In genomic region chr11:121099885-121100284, GRCh38 we compare ENCODE assay signal across 2 cellular contexts.
TF ChIP-seq lines count a peak whose summit lies in the region.

No MANE protein-coding gene starts in this region.

TF ChIP-seq in IMR-90, 13 proteins besides CTCF, POLR2A, EP300 and RAD21:
- TF ChIP-seq FOS (IDR thresholded peaks at IDR 0.05; ENCODE audit: low read depth, low read length): peak; percentile 67
- no peak for TF ChIP-seq USF2 (IDR thresholded peaks at IDR 0.05; ENCODE audit: low read depth, low read length)

TF ChIP-seq in HepG2, 621 proteins besides CTCF, POLR2A, EP300 and RAD21:
- TF ChIP-seq ARID5B (CRISPR knock-in tag; IDR thresholded peaks at IDR 0.05): 0 out of 2 replicates have a peak, but pooled peaks have one; percentile 16
- TF ChIP-seq RNF2 (conservative IDR thresholded peaks at IDR 0.05; ENCODE audit: low read depth): no peak
- TF ChIP-seq FOXA3 (CRISPR knock-in tag; IDR thresholded peaks at IDR 0.05): peak; percentile 20; the same call in 1 of the 2 replicates
- TF ChIP-seq ZFP41 (CRISPR knock-in tag; IDR thresholded peaks at IDR 0.05; ENCODE audit: borderline replicate concordance): no peak
- TF ChIP-seq DR1 (CRISPR knock-in tag; IDR thresholded peaks at IDR 0.05): no peak
